ENCODE assay signal across 11 cellular contexts in the genomic region with DNA sequence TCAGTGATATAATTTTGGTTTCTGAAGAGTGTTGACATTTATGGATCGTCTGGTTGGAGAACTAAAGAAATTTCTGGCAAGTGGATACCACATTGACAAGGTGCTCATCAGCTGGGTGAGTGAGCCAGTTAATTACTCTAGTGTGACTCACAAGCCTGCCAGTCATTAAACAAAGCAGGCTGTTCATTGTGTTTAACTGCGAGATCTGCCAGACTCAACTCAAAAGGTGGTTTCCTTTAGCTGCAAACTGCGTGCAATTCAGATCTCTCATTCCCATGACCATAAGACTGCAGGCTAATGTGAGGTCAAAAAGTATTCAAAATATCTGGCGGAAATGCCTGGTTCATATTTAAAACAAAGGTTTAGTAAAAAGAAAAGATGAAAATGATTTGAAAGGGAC. TPM values are rescaled to one million over a fixed set of nuclear protein-coding genes. Genes with fewer than 3 reads are reported as not detected.
A peak's percentile ranks its signal among the peaks of the same experiment; 100 is the strongest.
DNase-seq lines count a peak whose midpoint lies in the region; ATAC-seq and TF ChIP-seq lines count a peak whose summit lies in the region.
"Had no signal": no experiment of that assay in that cellular context is flagged by ENCODE, and none has a peak within 500 bp of the region (broad histone marks: within the 10 kb centered on the region; RNA-seq: fewer than 3 reads in every experiment).

No MANE protein-coding gene starts in this region.

- CTCF ChIA-PET in Caco-2 (lab: Charles Lee), result interaction anchor here (1.0 kb wide), 1 partner anchor 59 kb away, joined by 3 read pairs; no protein-coding TSS in a partner anchor

- POLR2A ChIA-PET in Caco-2 (lab: Charles Lee), result no interaction called here

- H3K36me3 Mint-ChIP-seq in HFFc6 (ENCODE audit: low read depth) (no peaks in the 10 kb centered on the region), Caco-2 (ENCODE audit: insufficient read depth, unreplicated experiment) (no peaks in the 10 kb centered on the region)
- H3K36me3 Mint-ChIP-seq in T-helper 2 cell treated with Interferon-gamma antibody and Interleukin-4, amounts not matched to agents 5 μg/mL and 100 μg/mL, for 36 hours (ENCODE audit: low read depth), result no peaks in the 10 kb centered on the region

- H3K9me3 ChIP-seq in Caco-2, result no peaks in the 10 kb centered on the region

- H3K4me1 ChIP-seq in Caco-2, result no peaks in the 10 kb centered on the region

- no peak overlapping the region for H3K4me3 ChIP-seq in Caco-2 (ENCODE audit: low read depth, low read length)

- H3K27ac Mint-ChIP-seq in HFFc6 (no peak overlapping the region), Caco-2 (ENCODE audit: unreplicated experiment) (no peak overlapping the region)
- no peak overlapping the region for H3K27ac Mint-ChIP-seq in T-helper 2 cell treated with Interferon-gamma antibody and Interleukin-4, amounts not matched to agents 5 μg/mL and 100 μg/mL, for 36 hours

- TF ChIP-seq CTCF in HFFc6 (IDR thresholded peaks at IDR 0.05) (no peak), Caco-2 (IDR thresholded peaks at IDR 0.05; ENCODE audit: insufficient read depth in 1 of 2, low read depth in 1 of 2, low read length in 1 of 2, severe bottlenecking in 1 of 2, unreplicated experiment in 1 of 2) (no peak)

- no peaks in the 10 kb centered on the region for H3K27me3 ChIP-seq in Caco-2 (replicated peaks; ENCODE audit: control insufficient read depth, insufficient read depth, low read length)

- H3K4me1 Mint-ChIP-seq in HFFc6 (ENCODE audit: low read depth) (peaks cover 6% of the 10 kb centered on the region; the same call in 1 of the 2 replicates), Caco-2 (ENCODE audit: low read depth, unreplicated experiment) (no peaks in the 10 kb centered on the region)
- H3K4me1 Mint-ChIP-seq in T-helper 2 cell treated with Interferon-gamma antibody and Interleukin-4, amounts not matched to agents 5 μg/mL and 100 μg/mL, for 36 hours (ENCODE audit: low read depth), result no peaks in the 10 kb centered on the region

- H3K9me3 Mint-ChIP-seq in HFFc6, result no peaks in the 10 kb centered on the region
- H3K9me3 Mint-ChIP-seq in T-helper 2 cell treated with Interferon-gamma antibody and Interleukin-4, amounts not matched to agents 5 μg/mL and 100 μg/mL, for 36 hours, result no peaks in the 10 kb centered on the region
- no peaks in the 10 kb centered on the region for H3K9me3 Mint-ChIP-seq in Caco-2 (ENCODE audit: unreplicated experiment)

- no peak for ATAC-seq in HG02852 (IDR thresholded peaks at IDR 0.05; ENCODE audit: unreplicated experiment)
- ATAC-seq: SK-N-SH treated with all-trans-retinoic acid at 6 μM for 48 hours had no signal

- peak; percentile 45 for DNase-seq in GM03348 (ENCODE audit: low spot score)
- peak; percentile 4 for DNase-seq in HFFc6
- peak; percentile 6 for DNase-seq in T-helper 2 cell treated with Interferon-gamma antibody and Interleukin-4, amounts not matched to agents 5 μg/mL and 100 μg/mL, for 36 hours (ENCODE audit: low spot score)
- peak; percentile 80 for DNase-seq in kidney tubule cell (ENCODE audit: low spot score)
- no peak for DNase-seq in Caco-2
- no peak for DNase-seq in activated effector memory CD4-positive, alpha-beta T cell treated with Interleukin-2 at 50 U/mL for 16 hours
- no peak for DNase-seq in retina
- DNase-seq: activated T-cell treated with anti-CD3 and anti-CD28 coated beads, Interleukin-2, amount 50 U/mL, for 1 hour; HCEC 1CT had no signal

- H3K27me3 Mint-ChIP-seq in HFFc6 (ENCODE audit: insufficient read depth) (peaks cover 10% of the 10 kb centered on the region), Caco-2 (ENCODE audit: insufficient read depth, unreplicated experiment) (no peaks in the 10 kb centered on the region)
- H3K27me3 Mint-ChIP-seq in T-helper 2 cell treated with Interferon-gamma antibody and Interleukin-4, amounts not matched to agents 5 μg/mL and 100 μg/mL, for 36 hours (ENCODE audit: low read depth), result peaks cover 15% of the 10 kb centered on the region

- no peaks in the 10 kb centered on the region for H3K36me3 ChIP-seq in Caco-2 (ENCODE audit: control insufficient read depth, insufficient read depth, low read length)

- H3K4me3 Mint-ChIP-seq in HFFc6, result no peak overlapping the region; the same call in 1 of the 2 replicates
- no peak overlapping the region for H3K4me3 Mint-ChIP-seq in T-helper 2 cell treated with Interferon-gamma antibody and Interleukin-4, amounts not matched to agents 5 μg/mL and 100 μg/mL, for 36 hours
- no peak overlapping the region for H3K4me3 Mint-ChIP-seq in Caco-2 (ENCODE audit: unreplicated experiment)

- no TSS peak for BruUV-seq in Caco-2 (replicated peaks; lab: Mats Ljungman, UMichigan)

- intact Hi-C loops in Caco-2 (cut with micrococcal nuclease; ENCODE audit: unreplicated experiment), result loop anchor here (10.0 kb wide), 1 partner anchor 401 kb away; no protein-coding TSS in a partner anchor

RNA-seq across cellular contexts. Expression of gene IYD, which starts 32.5 kb away (rescaled TPM):
- total RNA-seq in HFFc6 (2021; fragmentation: NEBNext Ultra II Directional; extraction: Animal tissue kit (Norgen Biotek cat#: 25700)), result not detected
- total RNA-seq in Caco-2 (2022), result 26.5 and 32.6 TPM in 2 replicates

Comparison
In these comparisons a context has a peak if more than half of its experiments do, and no peak if none do; other contexts are left out.
1. DNase-seq: peak in GM03348 (single experiment), HFFc6 (single experiment), T-helper 2 cell treated with Interferon-gamma antibody and Interleukin-4, amounts not matched to agents 5 μg/mL and 100 μg/mL, for 36 hours (single experiment) and kidney tubule cell (single experiment); none in Caco-2 (0 of 2), activated effector memory CD4-positive, alpha-beta T cell treated with Interleukin-2 at 50 U/mL for 16 hours (single experiment) and retina (single experiment).
2. RNA of gene IYD, which starts 32.5 kb away (total RNA-seq): 26.5 to 32.6 TPM in Caco-2; not detected in HFFc6; every median in the first group is over 10 times any median in the second.